In the genomic region with DNA sequence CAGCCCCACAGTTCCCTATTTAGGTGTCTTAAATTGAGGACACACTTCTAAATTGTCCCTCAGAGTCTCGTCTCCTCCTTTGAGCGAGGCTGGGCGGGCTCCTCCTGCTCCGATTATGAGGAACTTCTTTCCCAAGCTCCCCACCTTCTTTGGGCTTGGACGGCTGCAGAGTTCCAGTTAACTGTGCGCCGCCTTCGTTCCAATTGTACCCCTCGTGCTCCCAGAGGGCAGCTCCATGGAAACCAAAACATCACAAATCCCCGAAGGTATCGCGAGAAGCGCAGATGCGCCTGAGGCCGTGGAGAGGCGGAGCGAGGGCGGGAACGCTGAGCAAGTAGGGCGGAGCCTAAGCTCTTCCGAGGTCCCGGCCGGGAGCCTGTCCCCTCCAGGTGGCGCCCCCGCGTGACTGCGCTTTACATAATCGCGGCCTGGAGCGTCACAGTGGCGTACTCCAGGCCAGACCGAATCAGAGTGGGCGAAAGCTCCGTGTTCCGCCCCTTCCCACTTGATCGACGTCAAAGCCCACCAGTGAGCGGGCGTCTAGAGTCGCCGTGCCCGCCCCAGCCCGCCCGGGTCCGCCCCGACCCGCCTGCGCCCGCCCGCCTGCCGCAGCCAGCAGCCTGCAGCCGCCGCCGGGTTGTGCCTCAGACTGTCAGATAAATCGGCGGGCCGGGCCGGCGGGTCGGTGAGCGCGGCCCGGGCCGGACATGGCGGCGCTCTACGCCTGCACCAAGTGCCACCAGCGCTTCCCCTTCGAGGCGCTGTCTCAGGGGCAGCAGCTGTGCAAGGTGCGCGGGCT, we compare ENCODE assay signal across 8 cellular contexts. TPM values are rescaled to one million over a fixed set of nuclear protein-coding genes. Genes with fewer than 3 reads are reported as not detected.
DNase-seq lines count a peak whose midpoint lies in the region; ATAC-seq and TF ChIP-seq lines count a peak whose summit lies in the region.

A gene (plus strand): TSS at position 588 of the 799 bp plus-strand sequence. CDS start 120 bp downstream, at position 708.

- TF ChIP-seq CTCF in GM12865 (IDR thresholded peaks at IDR 0.05; ENCODE audit: insufficient read depth, low read depth, low read length, missing control alignments) (peak; percentile 46), glutamatergic neuron (IDR thresholded peaks at IDR 0.05; ENCODE audit: partially characterized antibody, unreplicated experiment) (peak; percentile 36), osteoblast (IDR thresholded peaks at IDR 0.05; ENCODE audit: extremely low read depth, low read depth, low read length) (peak; percentile 46), thoracic aorta (IDR thresholded peaks at IDR 0.05) (peak; percentile 20)

- H3K4me3 Mint-ChIP-seq in activated naive CD8-positive, alpha-beta T cell treated with anti-CD3 and anti-CD28 coated beads for 36 hours = peak within 1 kb of the TSS; percentile 81
- peak within 1 kb of the TSS; percentile 88 for H3K4me3 Mint-ChIP-seq in glutamatergic neuron (ENCODE audit: unreplicated experiment)

- peak within 1 kb of the TSS; percentile 94 for H3K27ac Mint-ChIP-seq in activated naive CD8-positive, alpha-beta T cell treated with anti-CD3 and anti-CD28 coated beads for 36 hours
- peak within 1 kb of the TSS; percentile 93 for H3K27ac Mint-ChIP-seq in glutamatergic neuron (ENCODE audit: unreplicated experiment)

- H3K4me1 Mint-ChIP-seq in activated naive CD8-positive, alpha-beta T cell treated with anti-CD3 and anti-CD28 coated beads for 36 hours = peaks cover 11% of the 10 kb centered on the region
- H3K4me1 Mint-ChIP-seq in glutamatergic neuron (ENCODE audit: low read depth, unreplicated experiment) = peaks cover 3% of the 10 kb centered on the region

- no peaks in the 10 kb centered on the region for H4K20me1 ChIP-seq in osteoblast (ENCODE audit: insufficient read depth, low read length)

- H2AFZ ChIP-seq in osteoblast (ENCODE audit: low read length) = peak within 1 kb of the TSS; percentile 87

- H3K36me3 ChIP-seq in osteoblast (ENCODE audit: insufficient read depth, low read length) (peaks cover 5% of the 10 kb centered on the region), thoracic aorta (peaks cover 9% of the 10 kb centered on the region)

- peaks cover 2% of the 10 kb centered on the region for H3K9me3 Mint-ChIP-seq in activated naive CD8-positive, alpha-beta T cell treated with anti-CD3 and anti-CD28 coated beads for 36 hours
- no peaks in the 10 kb centered on the region for H3K9me3 Mint-ChIP-seq in glutamatergic neuron (ENCODE audit: unreplicated experiment)

- H3K4me1 ChIP-seq in osteoblast (ENCODE audit: insufficient read depth, low read length) (peaks cover 18% of the 10 kb centered on the region), thoracic aorta (ENCODE audit: control insufficient read depth in 1 of 2, low read depth in 2 of 2) (peaks cover 8 to 17% of the 10 kb centered on the region in 2 donors)

- H3K9me3 ChIP-seq in osteoblast (ENCODE audit: low read depth, low read length) (no peaks in the 10 kb centered on the region), thoracic aorta (no peaks in the 10 kb centered on the region)

- peak within 1 kb of the TSS; percentile 98 for H3K4me3 ChIP-seq in GM12865 (ENCODE audit: low read depth, low read length)
- H3K4me3 ChIP-seq in osteoblast (ENCODE audit: insufficient read depth, low read length) = peak within 1 kb of the TSS; percentile 91
- H3K4me3 ChIP-seq in thoracic aorta = peak within 1 kb of the TSS; percentile 99

- peak; percentile 100 for DNase-seq in GM12865 (ENCODE audit: low read depth)
- DNase-seq in NCI-H1105 (lab: John Stamatoyannopoulos, UW) = peak; percentile 100
- DNase-seq in SKM-1 treated with dmso at 0.1 percent for 144 hours (lab: John Stamatoyannopoulos, UW; ENCODE audit: unreplicated experiment) = peak; percentile 98
- DNase-seq in activated naive CD8-positive, alpha-beta T cell treated with anti-CD3 and anti-CD28 coated beads for 36 hours = peak; percentile 99
- peak; percentile 99 for DNase-seq in glutamatergic neuron
- peak; percentile 99 for DNase-seq in osteoblast (ENCODE audit: insufficient read length, low spot score, missing footprints)
- peak; percentile 94 for DNase-seq in thoracic aorta (ENCODE audit: low spot score)

- peak within 1 kb of the TSS; percentile 88 for H3K4me2 ChIP-seq in osteoblast (ENCODE audit: insufficient read depth, low read length)

- peaks cover 18% of the 10 kb centered on the region for H3K79me2 ChIP-seq in osteoblast (ENCODE audit: insufficient read depth, low read length)

- H3K27ac ChIP-seq in osteoblast (ENCODE audit: low read depth, low read length) (peak within 1 kb of the TSS; percentile 85), thoracic aorta (peak within 1 kb of the TSS; percentile 88 to 89)

- H3K27me3 Mint-ChIP-seq in activated naive CD8-positive, alpha-beta T cell treated with anti-CD3 and anti-CD28 coated beads for 36 hours = no peaks in the 10 kb centered on the region
- no peaks in the 10 kb centered on the region for H3K27me3 Mint-ChIP-seq in glutamatergic neuron (ENCODE audit: unreplicated experiment)

- peaks cover 2% of the 10 kb centered on the region for H3K36me3 Mint-ChIP-seq in activated naive CD8-positive, alpha-beta T cell treated with anti-CD3 and anti-CD28 coated beads for 36 hours
- peaks cover 6% of the 10 kb centered on the region for H3K36me3 Mint-ChIP-seq in glutamatergic neuron (ENCODE audit: unreplicated experiment)

- ATAC-seq in HG02642 (IDR thresholded peaks at IDR 0.05; ENCODE audit: poor library complexity, unreplicated experiment) (peak; percentile 94), thoracic aorta (ENCODE audit: insufficient number of reproducible peaks, low FRiP score, low read depth) (peak; percentile 97)

- H3K27me3 ChIP-seq in osteoblast (ENCODE audit: insufficient read depth, low read length) = no peaks in the 10 kb centered on the region
- no peaks in the 10 kb centered on the region for H3K27me3 ChIP-seq in thoracic aorta (replicated peaks; ENCODE audit: insufficient read depth)

RNA-seq across cellular contexts. Expression of the gene that starts here (rescaled TPM):
- total RNA-seq in activated naive CD8-positive, alpha-beta T cell treated with anti-CD3 and anti-CD28 coated beads for 36 hours = 1 to 10 TPM; 8.4 to 9.0 TPM
- total RNA-seq in glutamatergic neuron (ENCODE audit: unreplicated experiment) = 9.1 TPM
- 22.8 and 30.6 TPM in 2 replicates for total RNA-seq in osteoblast
- total RNA-seq in thoracic aorta = 10 to 100 TPM; 18.0 to 19.0 TPM

Comparison
In these comparisons a context has a peak if more than half of its experiments do, and no peak if none do; other contexts are left out.
1. Peak in every context shown above with its lines: DNase-seq, ATAC-seq, H3K4me3 ChIP-seq and H3K27ac ChIP-seq.